ENCODE assay signal across 11 cellular contexts in genomic region chr14:68621400-68622365, GRCh38.
DNase-seq lines count a peak whose midpoint lies in the region; ATAC-seq and TF ChIP-seq lines count a peak whose summit lies in the region.
"Had no signal": no experiment of that assay in that cellular context is flagged by ENCODE, and none has a peak within 500 bp of the region (broad histone marks: within the 10 kb centered on the region; RNA-seq: fewer than 3 reads in every experiment).

No MANE protein-coding gene starts in this region.

- no peak for TF ChIP-seq CTCF in astrocyte of the spinal cord (IDR thresholded peaks at IDR 0.05; ENCODE audit: low read depth, low read length)
- no peak for TF ChIP-seq CTCF in right atrium auricular region (IDR thresholded peaks at IDR 0.05)
- TF ChIP-seq CTCF in sigmoid colon (IDR thresholded peaks at IDR 0.05) = no peak

- TF ChIP-seq POLR2A in sigmoid colon (IDR thresholded peaks at IDR 0.05) = no peak

- 72 to 76% methylated on average over 6 of the region's 6 CpGs for WGBS in sigmoid colon, 2 donors

- DNase-seq in DMS 273 (lab: John Stamatoyannopoulos, UW; ENCODE audit: unreplicated experiment) (peak; percentile 62), astrocyte of the spinal cord (ENCODE audit: low read depth, low spot score) (peak; percentile 70), right atrium auricular region (ENCODE audit: low spot score) (peak; percentile 90), sigmoid colon (no peak)
- no peak for DNase-seq in stimulated activated CD4-positive, alpha-beta T cell treated with anti-CD3 and anti-CD28 coated beads, Interleukin-4, amount 100 ng/mL, for 24 hours

- H3K36me3 ChIP-seq in right atrium auricular region (no peaks in the 10 kb centered on the region), sigmoid colon (no peaks in the 10 kb centered on the region)

- H3K4me3 ChIP-seq in astrocyte of the spinal cord (ENCODE audit: low read depth, low read length) (no peak overlapping the region), right atrium auricular region (no peak overlapping the region), sigmoid colon (no peak overlapping the region)

- no peak for ATAC-seq in HG03460 (IDR thresholded peaks at IDR 0.05; ENCODE audit: unreplicated experiment)
- no peak for ATAC-seq in HG02885 (IDR thresholded peaks at IDR 0.05; ENCODE audit: poor library complexity, unreplicated experiment)
- no peak for ATAC-seq in GM21786 (IDR thresholded peaks at IDR 0.05; ENCODE audit: unreplicated experiment)
- ATAC-seq: activated naive CD4-positive, alpha-beta T cell treated with anti-CD3 and anti-CD28 coated beads, Interleukin-2, amount 50 U/mL, for 72 hours; stimulated activated memory B cell treated with anti-CD40 and anti-IgM and Interleukin-4, amounts not matched to agents 10 μg/mL and 1 μg/mL and 100 μg/mL, for 72 hours had no signal

- H3K4me1 ChIP-seq in right atrium auricular region (peaks cover 0 to 46% of the 10 kb centered on the region in 2 donors), sigmoid colon (peaks cover 0 to 31% (median 18%) of the 10 kb centered on the region in 4 donors)

- H3K9me3 ChIP-seq in right atrium auricular region = peaks cover 4 to 22% of the 10 kb centered on the region in 2 donors
- H3K9me3 ChIP-seq in sigmoid colon = peaks cover 7 to 13% (median 9%) of the 10 kb centered on the region in 4 donors

- no peak for TF ChIP-seq EP300 in sigmoid colon (IDR thresholded peaks at IDR 0.05)

- H3K27me3 ChIP-seq in right atrium auricular region (no peaks in the 10 kb centered on the region), sigmoid colon (no peaks in the 10 kb centered on the region)

- H3K27ac ChIP-seq in right atrium auricular region (peak overlapping the region; percentile 80 to 91), sigmoid colon (peak overlapping the region in 3 of 4 donors; percentile 21 to 60 (median 48))
- H3K27ac ChIP-seq: VCaP had no signal

- in situ Hi-C loops in astrocyte of the spinal cord (cut with HindIII; ENCODE audit: low sequenced_read_pairs) = no loop called here

- intact Hi-C loops in sigmoid colon (cut with DNase I) = no loop called here

Comparison
In these comparisons a context has a peak if more than half of its experiments do, and no peak if none do; other contexts are left out.
1. DNase-seq: peak in DMS 273 (single experiment), astrocyte of the spinal cord (single experiment) and right atrium auricular region (single experiment); none in sigmoid colon (single experiment) and stimulated activated CD4-positive, alpha-beta T cell treated with anti-CD3 and anti-CD28 coated beads, Interleukin-4, amount 100 ng/mL, for 24 hours (single experiment).